27 cellular contexts compared by ENCODE assay signal in genomic region chr6:54465649-54466300, GRCh38.
A peak's percentile ranks its signal among the peaks of the same experiment; 100 is the strongest.
DNase-seq lines count a peak whose midpoint lies in the region; ATAC-seq, FAIRE-seq and TF ChIP-seq lines count a peak whose summit lies in the region.
"Had no signal": no experiment of that assay in that cellular context is flagged by ENCODE, and none has a peak within 500 bp of the region (broad histone marks: within the 10 kb centered on the region; RNA-seq: fewer than 3 reads in every experiment).

No MANE protein-coding gene starts in this region.

- peaks cover 2% of the 10 kb centered on the region for H3K36me3 Mint-ChIP-seq in activated CD8-positive, alpha-beta memory T cell treated with anti-CD3 and anti-CD28 coated beads, Interleukin-2, amount 10 ng/mL, durations not matched to agents 7 days and 5 days
- H3K36me3 Mint-ChIP-seq: CD14-positive monocyte; CD4-positive, alpha-beta memory T cell; CD4-positive, CD25-positive, alpha-beta regulatory T cell; CD8-positive, alpha-beta memory T cell had no signal

- no peak overlapping the region for H3K27ac Mint-ChIP-seq in activated CD8-positive, alpha-beta memory T cell treated with anti-CD3 and anti-CD28 coated beads, Interleukin-2, amount 10 ng/mL, durations not matched to agents 7 days and 5 days
- H3K27ac Mint-ChIP-seq: CD14-positive monocyte; CD4-positive, alpha-beta memory T cell; CD4-positive, CD25-positive, alpha-beta regulatory T cell; CD8-positive, alpha-beta memory T cell had no signal

- peaks cover 9% of the 10 kb centered on the region for H3K9me3 Mint-ChIP-seq in activated CD8-positive, alpha-beta memory T cell treated with anti-CD3 and anti-CD28 coated beads, Interleukin-2, amount 10 ng/mL, durations not matched to agents 7 days and 5 days (ENCODE audit: low read depth)

- ATAC-seq in HG02642 (IDR thresholded peaks at IDR 0.05; ENCODE audit: poor library complexity, unreplicated experiment) = no peak
- ATAC-seq in activated CD8-positive, alpha-beta memory T cell treated with anti-CD3 and anti-CD28 coated beads, Interleukin-2, amount 10 ng/mL, durations not matched to agents 7 days and 5 days = no peak
- ATAC-seq: A549, GM12878 had no signal

- H3K4me3 Mint-ChIP-seq in activated CD8-positive, alpha-beta memory T cell treated with anti-CD3 and anti-CD28 coated beads, Interleukin-2, amount 10 ng/mL, durations not matched to agents 7 days and 5 days = no peak overlapping the region
- H3K4me3 Mint-ChIP-seq: CD14-positive monocyte; CD4-positive, alpha-beta memory T cell; CD4-positive, CD25-positive, alpha-beta regulatory T cell; CD8-positive, alpha-beta memory T cell had no signal

- H3K36me3 ChIP-seq in A673 (ENCODE audit: insufficient read depth, low read length, poor library complexity, severe bottlenecking) (no peaks in the 10 kb centered on the region), SK-N-MC (ENCODE audit: insufficient read depth, low read length) (peaks cover 10% of the 10 kb centered on the region; the same call in 1 of the 2 replicates)
- H3K36me3 ChIP-seq: BE2C, BLaER1 had no signal

- H3K27me3 ChIP-seq in A673 (replicated peaks; ENCODE audit: insufficient read depth, low read depth, low read length, poor library complexity) = no peaks in the 10 kb centered on the region
- H3K27me3 ChIP-seq: BE2C, BLaER1 had no signal

- intact Hi-C loops in A673 (cut with micrococcal nuclease; ENCODE audit: unreplicated experiment) = loop anchor here (1.0 to 10.0 kb wide), 4 partner anchors 101 to 479 kb away; no protein-coding TSS in a partner anchor

- no peak for TF ChIP-seq CTCF in A673 (conservative IDR thresholded peaks at IDR 0.05; ENCODE audit: low read depth, low read length)

- POLR2A ChIA-PET in A673 (lab: Charles Lee; ENCODE audit: low non-redundant PET) = no interaction called here

- H3K4me3 ChIP-seq in A673 (ENCODE audit: low read depth, low read length, poor library complexity, severe bottlenecking) (no peak overlapping the region), SK-N-MC (peak overlapping the region; percentile 67)
- H3K4me3 ChIP-seq: A549, BLaER1, GM12878 had no signal

- BruUV-seq in A673 (replicated peaks; lab: Mats Ljungman, UMichigan) = no TSS peak

- CTCF ChIA-PET in A673 (lab: Charles Lee) = interaction anchor here (1.0 kb wide), 1 partner anchor 479 kb away, joined by 4 read pairs; no protein-coding TSS in a partner anchor
- CTCF ChIA-PET in activated CD8-positive, alpha-beta memory T cell treated with anti-CD3 and anti-CD28 coated beads, Interleukin-2, amount 10 ng/mL, durations not matched to agents 7 days and 5 days (lab: Charles Lee) = no interaction called here

- peak overlapping the region; percentile 93 for H3K27ac ChIP-seq in A673 (ENCODE audit: low read depth, low read length, poor library complexity, severe bottlenecking)
- H3K27ac ChIP-seq in SK-N-MC = peak overlapping the region; percentile 100
- H3K27ac ChIP-seq: A549, BLaER1 had no signal

- peak; percentile 88 for DNase-seq in A673 (ENCODE audit: low spot score)
- peak; percentile 89 for DNase-seq in SK-N-MC (ENCODE audit: low read depth, low spot score)
- DNase-seq in hippocampal formation (lab: John Stamatoyannopoulos, UW) = no peak
- DNase-seq in activated CD8-positive, alpha-beta memory T cell treated with anti-CD3 and anti-CD28 coated beads, Interleukin-2, amount 10 ng/mL, durations not matched to agents 7 days and 5 days = no peak
- DNase-seq: 8988T; ACHN; BE2C; C1 segment of cervical spinal cord; CD4-positive, alpha-beta memory T cell; CD4-positive, CD25-positive, alpha-beta regulatory T cell; CD8-positive, alpha-beta memory T cell; COR-L47; DMS 273 treated with DMSO at 0.1 percent for 48 hours; DMS153; DMS53; DMS79; DND-41; EL; GDM1 had no signal

- no peaks in the 10 kb centered on the region for H3K4me1 Mint-ChIP-seq in activated CD8-positive, alpha-beta memory T cell treated with anti-CD3 and anti-CD28 coated beads, Interleukin-2, amount 10 ng/mL, durations not matched to agents 7 days and 5 days
- H3K4me1 Mint-ChIP-seq: CD14-positive monocyte; CD4-positive, alpha-beta memory T cell; CD4-positive, CD25-positive, alpha-beta regulatory T cell; CD8-positive, alpha-beta memory T cell had no signal

- H3K9me3 ChIP-seq in A673 (ENCODE audit: low read depth, low read length, poor library complexity, severe bottlenecking) (no peaks in the 10 kb centered on the region), SK-N-MC (ENCODE audit: low read depth, low read length) (peaks cover 4% of the 10 kb centered on the region; the same call in 1 of the 2 replicates)
- H3K9me3 ChIP-seq: A549, BE2C, BLaER1 had no signal

- peak overlapping the region; percentile 76 for H3K9ac ChIP-seq in SK-N-MC (ENCODE audit: insufficient read length)
- H3K9ac ChIP-seq: BLaER1 had no signal

- H3K4me1 ChIP-seq in A673 (ENCODE audit: insufficient read depth, low read length, poor library complexity, severe bottlenecking) = peaks cover 31% of the 10 kb centered on the region
- H3K4me1 ChIP-seq: A549, BE2C, BLaER1 had no signal

- FAIRE-seq in A204.1 (lab: Jason Lieb, UNC) = peak; percentile 19
- FAIRE-seq: A549, GM12878, GM12892, GM18507 had no signal

- no peaks in the 10 kb centered on the region for H3K27me3 Mint-ChIP-seq in activated CD8-positive, alpha-beta memory T cell treated with anti-CD3 and anti-CD28 coated beads, Interleukin-2, amount 10 ng/mL, durations not matched to agents 7 days and 5 days
- H3K27me3 Mint-ChIP-seq: CD4-positive, alpha-beta memory T cell; CD4-positive, CD25-positive, alpha-beta regulatory T cell; CD8-positive, alpha-beta memory T cell had no signal

Comparison
In these comparisons a context has a peak if more than half of its experiments do, and no peak if none do; other contexts are left out.
1. DNase-seq: peak in A673 (single experiment) and SK-N-MC (single experiment); none in hippocampal formation (0 of 2) and activated CD8-positive, alpha-beta memory T cell treated with anti-CD3 and anti-CD28 coated beads, Interleukin-2, amount 10 ng/mL, durations not matched to agents 7 days and 5 days (single experiment).